18 cellular contexts compared by ENCODE assay signal in genomic region chr1:232981161-232981560, GRCh38.
"Had no signal": no experiment of that assay in that cellular context is flagged by ENCODE, and none has a peak within 500 bp of the region (broad histone marks: within the 10 kb centered on the region; RNA-seq: fewer than 3 reads in every experiment).

No MANE protein-coding gene starts in this region.

- H3K9me3 ChIP-seq: body of pancreas, colonic mucosa, esophagus squamous epithelium, gastrocnemius medialis, lower lobe of right lung, testis, vagina had no signal

- H3K36me3 ChIP-seq: colonic mucosa, vagina had no signal

- H3K4me1 ChIP-seq: body of pancreas, colonic mucosa, vagina had no signal

- H3K27me3 ChIP-seq: body of pancreas, colonic mucosa, dorsolateral prefrontal cortex, esophagus squamous epithelium, gastrocnemius medialis, testis, vagina had no signal

- ATAC-seq: activated CD4-positive, CD25-positive, alpha-beta regulatory T cell treated with anti-CD3 and anti-CD28 coated beads, Interleukin-2, amount 50 U/mL, for 24 hours; body of pancreas; effector memory CD8-positive, alpha-beta T cell; gastrocnemius medialis; lower lobe of right lung had no signal

- H3K4me3 ChIP-seq: body of pancreas, colonic mucosa, esophagus squamous epithelium, gastrocnemius medialis, lower lobe of right lung, testis, vagina had no signal

- DNase-seq: activated CD4-positive, alpha-beta memory T cell treated with anti-CD3 and anti-CD28 coated beads, Interleukin-2, amount 10 ng/mL, durations not matched to agents 7 days and 5 days; activated CD4-positive, alpha-beta T cell treated with anti-CD3 and anti-CD28 coated beads, Interleukin-2, amount 10 ng/mL, durations not matched to agents 24 days and 14 days; activated gamma-delta T cell treated with Interleukin-2 at 50 U/mL for 16 hours; body of pancreas; colonic mucosa; effector memory CD8-positive, alpha-beta T cell; esophagus squamous epithelium; gastrocnemius medialis; kidney; lower lobe of right lung; naive B cell; retina; stimulated activated CD4-positive, alpha-beta T cell treated with anti-CD3 and anti-CD28 coated beads, Interleukin-2, amount 100 ng/mL, for 48 hours; stimulated activated naive CD4-positive, alpha-beta T cell had no signal

- H3K27ac ChIP-seq: body of pancreas, colonic mucosa, esophagus squamous epithelium, gastrocnemius medialis, lower lobe of right lung, testis, vagina had no signal
